ENCODE assay signal across 1 cellular context in genomic region chr2:119771331-119771730, GRCh38.
TF ChIP-seq lines count a peak whose summit lies in the region.

No MANE protein-coding gene starts in this region.

TF ChIP-seq in endothelial cell of umbilical vein, 7 proteins besides CTCF, POLR2A, EP300 and RAD21 (continued from another document):
- TF ChIP-seq GATA2 (IDR thresholded peaks at IDR 0.05; ENCODE audit: insufficient read depth, insufficient read length, low read depth, low read length), result no peak
- TF ChIP-seq MYC (IDR thresholded peaks at IDR 0.05; ENCODE audit: low read depth, low read length), result no peak
- TF ChIP-seq, protein P1, sequence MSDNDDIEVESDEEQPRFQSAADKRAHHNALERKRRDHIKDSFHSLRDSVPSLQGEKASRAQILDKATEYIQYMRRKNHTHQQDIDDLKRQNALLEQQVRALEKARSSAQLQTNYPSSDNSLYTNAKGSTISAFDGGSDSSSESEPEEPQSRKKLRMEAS (IDR thresholded peaks at IDR 0.05; ENCODE audit: insufficient read depth, insufficient read length), result no peak
- TF ChIP-seq POLR2AphosphoS5 (IDR thresholded peaks at IDR 0.05; ENCODE audit: insufficient read depth, low read depth, low read length), result no peak
